ENCODE assay signal across 10 cellular contexts in the genomic region with DNA sequence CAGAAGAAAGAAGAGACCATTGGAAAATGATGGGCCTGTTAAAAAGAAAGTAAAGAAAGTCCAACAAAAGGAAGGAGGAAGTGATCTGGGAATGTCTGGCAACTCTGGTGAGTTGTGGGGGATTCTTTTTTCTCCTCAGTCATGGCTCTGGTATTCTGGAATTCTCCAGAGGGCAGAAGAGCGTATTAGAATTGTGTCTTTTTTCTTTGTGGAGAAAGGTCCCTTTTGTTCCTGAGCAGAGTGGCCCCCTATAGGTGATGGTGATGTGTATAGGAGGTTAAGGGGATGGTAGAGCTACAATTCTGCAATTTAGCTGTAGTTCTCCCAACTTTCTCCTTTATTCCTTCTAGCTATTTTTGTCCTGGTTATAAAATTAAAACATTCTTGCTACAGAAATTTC. TPM values are rescaled to one million over a fixed set of nuclear protein-coding genes. Genes with fewer than 3 reads are reported as not detected.
DNase-seq lines count a peak whose midpoint lies in the region; ATAC-seq and TF ChIP-seq lines count a peak whose summit lies in the region.
"Had no signal": no experiment of that assay in that cellular context is flagged by ENCODE, and none has a peak within 500 bp of the region (broad histone marks: within the 10 kb centered on the region; RNA-seq: fewer than 3 reads in every experiment).

No MANE protein-coding gene starts in this region.

- no peaks in the 10 kb centered on the region for H3F3A ChIP-seq in smooth muscle cell (ENCODE audit: low read depth)

- peaks cover 13% of the 10 kb centered on the region for H4K20me1 ChIP-seq in Karpas-422 (ENCODE audit: insufficient read depth, low read depth, low read length)
- H4K20me1 ChIP-seq in smooth muscle cell (ENCODE audit: low read depth): peaks cover 18% of the 10 kb centered on the region

- no peak overlapping the region for H2AFZ ChIP-seq in Karpas-422 (ENCODE audit: low read length)
- no peak overlapping the region for H2AFZ ChIP-seq in smooth muscle cell (ENCODE audit: low read depth)

- DNase-seq in NCI-H748 (lab: John Stamatoyannopoulos, UW; ENCODE audit: unreplicated experiment) (peak; percentile 8), NCI-H748 treated with DMSO at 0.1 percent for 48 hours (lab: John Stamatoyannopoulos, UW) (no peak), Karpas-422 (peak; percentile 51), nephron progenitor cell (no peak), NCI-H146 (lab: John Stamatoyannopoulos, UW) (no peak), smooth muscle cell (lab: John Stamatoyannopoulos, UW; ENCODE audit: unreplicated experiment) (no peak)
- no peak for DNase-seq in activated naive CD8-positive, alpha-beta T cell treated with anti-CD3 and anti-CD28 coated beads for 36 hours
- DNase-seq: left lung had no signal

- peaks cover 1% of the 10 kb centered on the region for H3K9me3 Mint-ChIP-seq in activated naive CD8-positive, alpha-beta T cell treated with anti-CD3 and anti-CD28 coated beads for 36 hours
- H3K9me3 Mint-ChIP-seq in nephron progenitor cell: peaks cover 9% of the 10 kb centered on the region

- H3K9ac ChIP-seq in Karpas-422 (ENCODE audit: low read length): peak overlapping the region; percentile 97
- no peak overlapping the region for H3K9ac ChIP-seq in smooth muscle cell (ENCODE audit: low read depth)

- H3K9me3 ChIP-seq in Karpas-422 (ENCODE audit: low read length) (no peaks in the 10 kb centered on the region), smooth muscle cell (replicated peaks; ENCODE audit: low read depth) (no peaks in the 10 kb centered on the region)
- H3K9me3 ChIP-seq: left lung, tibial nerve had no signal

- TF ChIP-seq CTCF in nephron progenitor cell (IDR thresholded peaks at IDR 0.05): no peak
- no peak for TF ChIP-seq CTCF in smooth muscle cell (IDR thresholded peaks at IDR 0.05; ENCODE audit: borderline replicate concordance, insufficient read depth, poor library complexity, severe bottlenecking)

- H3K4me1 Mint-ChIP-seq in activated naive CD8-positive, alpha-beta T cell treated with anti-CD3 and anti-CD28 coated beads for 36 hours: peaks cover 20% of the 10 kb centered on the region
- peaks cover 34% of the 10 kb centered on the region for H3K4me1 Mint-ChIP-seq in nephron progenitor cell

- H3K36me3 Mint-ChIP-seq in activated naive CD8-positive, alpha-beta T cell treated with anti-CD3 and anti-CD28 coated beads for 36 hours: peaks cover 43% of the 10 kb centered on the region
- peaks cover 57% of the 10 kb centered on the region for H3K36me3 Mint-ChIP-seq in nephron progenitor cell (ENCODE audit: low read depth)

- peaks cover 61% of the 10 kb centered on the region for H3K79me2 ChIP-seq in Karpas-422 (ENCODE audit: low read length)
- H3K79me2 ChIP-seq in smooth muscle cell (ENCODE audit: low read depth): peaks cover 8% of the 10 kb centered on the region

- WGBS in smooth muscle cell (ENCODE audit: low lambda C conversion rate): 57% methylated on average over 1 of the region's 1 CpG

- no peak overlapping the region for H3K27ac ChIP-seq in Karpas-422 (ENCODE audit: low read length)
- no peak overlapping the region for H3K27ac ChIP-seq in smooth muscle cell (ENCODE audit: low read depth)

- H3K4me3 ChIP-seq in Karpas-422 (ENCODE audit: low read length) (peak overlapping the region; percentile 95; the same call in 1 of the 2 replicates), smooth muscle cell (no peak overlapping the region)
- H3K4me3 ChIP-seq: left lung, tibial nerve had no signal

- H3K4me2 ChIP-seq in Karpas-422 (ENCODE audit: low read depth, low read length, poor library complexity, severe bottlenecking) (peak overlapping the region; percentile 98), smooth muscle cell (no peak overlapping the region)

- no peak for ATAC-seq in HG03457 (IDR thresholded peaks at IDR 0.05; ENCODE audit: unreplicated experiment)
- ATAC-seq: left lung had no signal

- H3K36me3 ChIP-seq in Karpas-422 (ENCODE audit: insufficient read depth, low read length): peaks cover 62% of the 10 kb centered on the region
- H3K36me3 ChIP-seq in smooth muscle cell (ENCODE audit: low read depth): peaks cover 6% of the 10 kb centered on the region

- H3K27ac Mint-ChIP-seq in activated naive CD8-positive, alpha-beta T cell treated with anti-CD3 and anti-CD28 coated beads for 36 hours: peak overlapping the region; percentile 97
- H3K27ac Mint-ChIP-seq in nephron progenitor cell: no peak overlapping the region

- peak overlapping the region; percentile 93 for H3K4me3 Mint-ChIP-seq in activated naive CD8-positive, alpha-beta T cell treated with anti-CD3 and anti-CD28 coated beads for 36 hours
- peak overlapping the region; percentile 95 for H3K4me3 Mint-ChIP-seq in nephron progenitor cell

- H3K4me1 ChIP-seq in Karpas-422 (ENCODE audit: low read length): peaks cover 26% of the 10 kb centered on the region
- H3K4me1 ChIP-seq in smooth muscle cell (ENCODE audit: low read depth): peaks cover 22% of the 10 kb centered on the region

- no peaks in the 10 kb centered on the region for H3K27me3 Mint-ChIP-seq in activated naive CD8-positive, alpha-beta T cell treated with anti-CD3 and anti-CD28 coated beads for 36 hours
- H3K27me3 Mint-ChIP-seq in nephron progenitor cell (ENCODE audit: low read depth, poor library complexity): peaks cover 5% of the 10 kb centered on the region

- H3K27me3 ChIP-seq in Karpas-422 (ENCODE audit: low read length) (no peaks in the 10 kb centered on the region), smooth muscle cell (ENCODE audit: low read depth) (no peaks in the 10 kb centered on the region)
- H3K27me3 ChIP-seq: left lung, tibial nerve had no signal

- no peaks in the 10 kb centered on the region for H3K9me2 ChIP-seq in Karpas-422 (replicated peaks; ENCODE audit: insufficient read depth, low read length)

RNA-seq across cellular contexts. Expression of gene DHFR, which starts 1.6 kb away (rescaled TPM):
- 36.2 and 76.1 TPM in 2 replicates for total RNA-seq in Karpas-422 (2014; rRNA removed; shearing (Covaris generic); ENCODE audit: low replicate concordance)
- 100 to 1,000 TPM; 110 to 112 TPM for total RNA-seq in activated naive CD8-positive, alpha-beta T cell treated with anti-CD3 and anti-CD28 coated beads for 36 hours
- total RNA-seq in smooth muscle cell: 16.5 and 19.9 TPM in 2 replicates
- 3.5 and 7.4 TPM in 2 replicates for polyA plus RNA-seq in smooth muscle cell

RNA-seq across cellular contexts. Expression of gene MSH3, which starts 2.0 kb away (rescaled TPM):
- total RNA-seq in Karpas-422 (2014; rRNA removed; shearing (Covaris generic); ENCODE audit: low replicate concordance): 11.1 and 24.6 TPM in 2 replicates
- total RNA-seq in activated naive CD8-positive, alpha-beta T cell treated with anti-CD3 and anti-CD28 coated beads for 36 hours: 10 to 100 TPM; 22.6 to 22.9 TPM
- 12.6 and 12.8 TPM in 2 replicates for total RNA-seq in smooth muscle cell
- polyA plus RNA-seq in smooth muscle cell: 4.7 and 5.1 TPM in 2 replicates

Comparison
In these comparisons a context has a peak if more than half of its experiments do, and no peak if none do; other contexts are left out.
1. DNase-seq: peak in NCI-H748 (single experiment) and Karpas-422 (single experiment); none in NCI-H748 treated with DMSO at 0.1 percent for 48 hours (single experiment), activated naive CD8-positive, alpha-beta T cell treated with anti-CD3 and anti-CD28 coated beads for 36 hours (single experiment), nephron progenitor cell (single experiment), NCI-H146 (single experiment) and smooth muscle cell (single experiment).